ENCODE assay signal across 11 cellular contexts in the genomic region with DNA sequence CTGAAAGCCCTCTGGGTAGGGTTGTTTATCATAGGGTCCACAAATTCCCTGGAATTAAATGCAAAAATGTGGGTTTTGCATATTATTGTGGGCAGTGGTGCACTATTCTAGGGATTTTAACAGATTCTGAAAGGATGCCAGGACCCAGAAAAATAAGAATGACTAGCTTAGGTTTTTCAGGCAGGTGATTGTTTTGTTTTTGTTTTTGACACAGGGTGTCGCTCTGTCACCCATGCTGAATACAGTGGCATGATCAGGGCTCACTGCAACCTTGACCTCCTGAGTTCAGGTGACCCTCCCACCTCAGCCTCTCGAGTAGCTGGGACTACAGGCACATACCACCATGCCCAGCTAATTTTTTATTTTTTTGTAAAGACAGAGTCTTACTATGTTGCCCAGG. TPM values are rescaled to one million over a fixed set of nuclear protein-coding genes. Genes with fewer than 3 reads are reported as not detected.
DNase-seq lines count a peak whose midpoint lies in the region; ATAC-seq and TF ChIP-seq lines count a peak whose summit lies in the region.
"Had no signal": no experiment of that assay in that cellular context is flagged by ENCODE, and none has a peak within 500 bp of the region (broad histone marks: within the 10 kb centered on the region; RNA-seq: fewer than 3 reads in every experiment).

No MANE protein-coding gene starts in this region.

- 75% methylated on average over 2 of the region's 2 CpGs for WGBS in smooth muscle cell (ENCODE audit: low lambda C conversion rate)

- H3K9me2 ChIP-seq in GM23338 (ENCODE audit: insufficient read depth) = no peaks in the 10 kb centered on the region

- H3K36me3 Mint-ChIP-seq in GM23338 (ENCODE audit: low read depth) = peaks cover 18% of the 10 kb centered on the region
- H3K36me3 Mint-ChIP-seq in activated T-helper 1 cell treated with anti-CD3 and anti-CD28 coated beads, Interleukin-12 subunit alpha, Interleukin-12 subunit beta, Interleukin-2, Interleukin-4 antibody, amounts not matched to agents 30 ng/mL and 10 ng/mL and 1 ng/mL, durations not matched to agents 14 hours and 24 hours and 36 hours (ENCODE audit: low read depth) = peaks cover 6% of the 10 kb centered on the region

- intact Hi-C loops in activated T-helper 1 cell treated with anti-CD3 and anti-CD28 coated beads, Interleukin-12 subunit alpha, Interleukin-12 subunit beta, Interleukin-2, Interleukin-4 antibody, amounts not matched to agents 30 ng/mL and 10 ng/mL and 1 ng/mL, durations not matched to agents 14 hours and 24 hours and 36 hours (cut with micrococcal nuclease) = no loop called here
- intact Hi-C loops in left ventricle myocardium inferior (cut with micrococcal nuclease) = no loop called here
- intact Hi-C loops in left ventricle myocardium superior (cut with micrococcal nuclease) = no loop called here

- H3K79me2 ChIP-seq in GM23338 (replicated peaks; ENCODE audit: insufficient read depth) = no peaks in the 10 kb centered on the region
- H3K79me2 ChIP-seq in smooth muscle cell (ENCODE audit: low read depth) = no peaks in the 10 kb centered on the region

- H3K4me2 ChIP-seq in GM23338 = no peak overlapping the region
- H3K4me2 ChIP-seq in smooth muscle cell = peak overlapping the region; percentile 14

- peak overlapping the region; percentile 42; the same call in 1 of the 2 replicates for H3K27ac ChIP-seq in GM23338 (ENCODE audit: low read depth)
- H3K27ac ChIP-seq in angular gyrus (ENCODE audit: low read depth, low read length) = peak overlapping the region; percentile 29
- peak overlapping the region; percentile 65 for H3K27ac ChIP-seq in layer of hippocampus (ENCODE audit: low read depth, low read length)
- H3K27ac ChIP-seq in smooth muscle cell (ENCODE audit: low read depth) = peak overlapping the region; percentile 87
- H3K27ac ChIP-seq in left ventricle myocardium inferior (replicated peaks) = no peak overlapping the region

- no peak overlapping the region for H3K4me3 ChIP-seq in GM23338
- H3K4me3 ChIP-seq in smooth muscle cell = no peak overlapping the region
- H3K4me3 ChIP-seq in left ventricle myocardium inferior = no peak overlapping the region
- H3K4me3 ChIP-seq: mucosa of descending colon had no signal

- ATAC-seq in GM23338 (no peak), left ventricle myocardium superior (no peak)
- ATAC-seq: stimulated activated naive CD8-positive, alpha-beta T cell treated with anti-CD3 and anti-CD28 coated beads, Interleukin-15, amount 100 ng/mL, for 72 hours had no signal

- H3K9me3 ChIP-seq in smooth muscle cell (replicated peaks; ENCODE audit: low read depth) = no peaks in the 10 kb centered on the region
- H3K9me3 ChIP-seq in left ventricle myocardium inferior (replicated peaks) = no peaks in the 10 kb centered on the region
- H3K9me3 ChIP-seq: mucosa of descending colon had no signal

- TF ChIP-seq CTCF in GM23338 (conservative IDR thresholded peaks at IDR 0.05; ENCODE audit: low read depth in 2 of 2) (peak in 1 of 2 experiments; percentile 38; a peak in 2 of 4 replicates), smooth muscle cell (IDR thresholded peaks at IDR 0.05; ENCODE audit: borderline replicate concordance, insufficient read depth, poor library complexity, severe bottlenecking) (no peak), left ventricle myocardium inferior (IDR thresholded peaks at IDR 0.05; ENCODE audit: borderline replicate concordance) (no peak)

- DNase-seq in GM23338 (ENCODE audit: low spot score) (no peak), smooth muscle cell (lab: John Stamatoyannopoulos, UW; ENCODE audit: unreplicated experiment) (no peak), D341Med (ENCODE audit: low spot score) (no peak), left ventricle myocardium inferior (no peak), left ventricle myocardium superior (no peak)
- DNase-seq in activated T-helper 1 cell treated with anti-CD3 and anti-CD28 coated beads, Interleukin-12 subunit alpha, Interleukin-12 subunit beta, Interleukin-2, Interleukin-4 antibody, amounts not matched to agents 30 ng/mL and 10 ng/mL and 1 ng/mL, durations not matched to agents 14 hours and 24 hours and 36 hours (ENCODE audit: low spot score) = no peak
- DNase-seq: KG1; mucosa of descending colon; stimulated activated naive CD8-positive, alpha-beta T cell treated with anti-CD3 and anti-CD28 coated beads, Interleukin-15, amount 100 ng/mL, for 72 hours had no signal

- H3K36me3 ChIP-seq in GM23338 (ENCODE audit: insufficient read depth) (peaks cover 4% of the 10 kb centered on the region; the same call in 1 of the 2 replicates), smooth muscle cell (ENCODE audit: low read depth) (no peaks in the 10 kb centered on the region), left ventricle myocardium inferior (no peaks in the 10 kb centered on the region)

- H3K4me1 Mint-ChIP-seq in GM23338 = peaks cover 26% of the 10 kb centered on the region
- peaks cover 64% of the 10 kb centered on the region for H3K4me1 Mint-ChIP-seq in activated T-helper 1 cell treated with anti-CD3 and anti-CD28 coated beads, Interleukin-12 subunit alpha, Interleukin-12 subunit beta, Interleukin-2, Interleukin-4 antibody, amounts not matched to agents 30 ng/mL and 10 ng/mL and 1 ng/mL, durations not matched to agents 14 hours and 24 hours and 36 hours (ENCODE audit: low read depth)

- H3K27me3 ChIP-seq in GM23338 (ENCODE audit: insufficient read depth) (no peaks in the 10 kb centered on the region), layer of hippocampus (ENCODE audit: control insufficient read depth, insufficient read depth, low read length) (no peaks in the 10 kb centered on the region), smooth muscle cell (ENCODE audit: low read depth) (no peaks in the 10 kb centered on the region), left ventricle myocardium inferior (ENCODE audit: low read depth) (no peaks in the 10 kb centered on the region)

- peak overlapping the region; percentile 18; the same call in 1 of the 2 replicates for H3K27ac Mint-ChIP-seq in GM23338
- H3K27ac Mint-ChIP-seq in activated T-helper 1 cell treated with anti-CD3 and anti-CD28 coated beads, Interleukin-12 subunit alpha, Interleukin-12 subunit beta, Interleukin-2, Interleukin-4 antibody, amounts not matched to agents 30 ng/mL and 10 ng/mL and 1 ng/mL, durations not matched to agents 14 hours and 24 hours and 36 hours = no peak overlapping the region
- H3K27ac Mint-ChIP-seq: stimulated activated naive CD8-positive, alpha-beta T cell treated with anti-CD3 and anti-CD28 coated beads, Interleukin-15, amount 100 ng/mL, for 72 hours had no signal

- no peaks in the 10 kb centered on the region for H3K27me3 Mint-ChIP-seq in GM23338 (ENCODE audit: insufficient read depth, low read depth, poor library complexity)
- peaks cover 9% of the 10 kb centered on the region for H3K27me3 Mint-ChIP-seq in activated T-helper 1 cell treated with anti-CD3 and anti-CD28 coated beads, Interleukin-12 subunit alpha, Interleukin-12 subunit beta, Interleukin-2, Interleukin-4 antibody, amounts not matched to agents 30 ng/mL and 10 ng/mL and 1 ng/mL, durations not matched to agents 14 hours and 24 hours and 36 hours (ENCODE audit: insufficient read depth)
- H3K27me3 Mint-ChIP-seq: stimulated activated naive CD8-positive, alpha-beta T cell treated with anti-CD3 and anti-CD28 coated beads, Interleukin-15, amount 100 ng/mL, for 72 hours had no signal

- H3F3A ChIP-seq in GM23338 (replicated peaks; ENCODE audit: low read depth) = 0 out of 2 replicates have a peak, but pooled peaks cover 2% of the 10 kb centered on the region
- peaks cover 24% of the 10 kb centered on the region for H3F3A ChIP-seq in smooth muscle cell (ENCODE audit: low read depth)

- H2AFZ ChIP-seq in GM23338 (no peak overlapping the region), smooth muscle cell (ENCODE audit: low read depth) (no peak overlapping the region)

- peak overlapping the region; percentile 31 for H3K9ac ChIP-seq in smooth muscle cell (ENCODE audit: low read depth)

- no peaks in the 10 kb centered on the region for H3K9me3 Mint-ChIP-seq in GM23338
- H3K9me3 Mint-ChIP-seq in activated T-helper 1 cell treated with anti-CD3 and anti-CD28 coated beads, Interleukin-12 subunit alpha, Interleukin-12 subunit beta, Interleukin-2, Interleukin-4 antibody, amounts not matched to agents 30 ng/mL and 10 ng/mL and 1 ng/mL, durations not matched to agents 14 hours and 24 hours and 36 hours = no peaks in the 10 kb centered on the region
- H3K9me3 Mint-ChIP-seq: stimulated activated naive CD8-positive, alpha-beta T cell treated with anti-CD3 and anti-CD28 coated beads, Interleukin-15, amount 100 ng/mL, for 72 hours had no signal

- H4K20me1 ChIP-seq in GM23338 (replicated peaks; ENCODE audit: insufficient read depth) (no peaks in the 10 kb centered on the region; the same call in 1 of the 2 replicates), smooth muscle cell (ENCODE audit: low read depth) (no peaks in the 10 kb centered on the region)

- H3K4me1 ChIP-seq in GM23338 (ENCODE audit: insufficient read depth) (peaks cover 12% of the 10 kb centered on the region; the same call in 1 of the 2 replicates), smooth muscle cell (ENCODE audit: low read depth) (peaks cover 23% of the 10 kb centered on the region), left ventricle myocardium inferior (peaks cover 15% of the 10 kb centered on the region)

- no peak overlapping the region for H3K4me3 Mint-ChIP-seq in GM23338
- no peak overlapping the region for H3K4me3 Mint-ChIP-seq in activated T-helper 1 cell treated with anti-CD3 and anti-CD28 coated beads, Interleukin-12 subunit alpha, Interleukin-12 subunit beta, Interleukin-2, Interleukin-4 antibody, amounts not matched to agents 30 ng/mL and 10 ng/mL and 1 ng/mL, durations not matched to agents 14 hours and 24 hours and 36 hours
- H3K4me3 Mint-ChIP-seq: stimulated activated naive CD8-positive, alpha-beta T cell treated with anti-CD3 and anti-CD28 coated beads, Interleukin-15, amount 100 ng/mL, for 72 hours had no signal

RNA-seq across cellular contexts. Expression of a gene that starts 19.2 kb away (rescaled TPM):
- 18.6 and 20.2 TPM in 2 replicates for total RNA-seq in GM23338 (2014; rRNA removed; shearing (Covaris generic))
- polyA plus RNA-seq in GM23338 (2016; fragmentation: Nextera tagmentation; extraction: Ambion mirVana) = 8.1 and 8.6 TPM in 2 replicates
- 38.5 and 55.6 TPM in 2 replicates for total RNA-seq in smooth muscle cell
- polyA plus RNA-seq in smooth muscle cell = 7.8 and 31.2 TPM in 2 replicates
- 11.9 and 12.4 TPM in 2 replicates for total RNA-seq in activated T-helper 1 cell treated with anti-CD3 and anti-CD28 coated beads, Interleukin-12 subunit alpha, Interleukin-12 subunit beta, Interleukin-2, Interleukin-4 antibody, amounts not matched to agents 30 ng/mL and 10 ng/mL and 1 ng/mL, durations not matched to agents 14 hours and 24 hours and 36 hours
- 0.60 TPM for total RNA-seq in left ventricle myocardium inferior
- 0.77 TPM for total RNA-seq in left ventricle myocardium superior

RNA-seq across cellular contexts. Expression of a gene that starts 25.5 kb away (rescaled TPM):
- total RNA-seq in GM23338 (2014; rRNA removed; shearing (Covaris generic)) = not detected in 2 replicates
- not detected in 2 replicates for polyA plus RNA-seq in GM23338 (2016; fragmentation: Nextera tagmentation; extraction: Ambion mirVana)
- total RNA-seq in smooth muscle cell = not detected in 2 replicates
- not detected in 2 replicates for polyA plus RNA-seq in smooth muscle cell
- not detected in 2 replicates for total RNA-seq in activated T-helper 1 cell treated with anti-CD3 and anti-CD28 coated beads, Interleukin-12 subunit alpha, Interleukin-12 subunit beta, Interleukin-2, Interleukin-4 antibody, amounts not matched to agents 30 ng/mL and 10 ng/mL and 1 ng/mL, durations not matched to agents 14 hours and 24 hours and 36 hours
- total RNA-seq in left ventricle myocardium inferior = not detected
- not detected for total RNA-seq in left ventricle myocardium superior
- total RNA-seq: mucosa of descending colon had no signal

RNA-seq across cellular contexts. Expression of a gene that starts 48.0 kb away (rescaled TPM):
- 0.23 TPM in 1 of 2 replicates, not detected in the other for total RNA-seq in GM23338 (2014; rRNA removed; shearing (Covaris generic))
- polyA plus RNA-seq in GM23338 (2016; fragmentation: Nextera tagmentation; extraction: Ambion mirVana) (0.17 TPM in 1 of 2 replicates, not detected in the other), smooth muscle cell (not detected in 2 replicates)
- total RNA-seq in smooth muscle cell (not detected in 2 replicates), left ventricle myocardium inferior (1.6 TPM), left ventricle myocardium superior (1.7 TPM)
- total RNA-seq in activated T-helper 1 cell treated with anti-CD3 and anti-CD28 coated beads, Interleukin-12 subunit alpha, Interleukin-12 subunit beta, Interleukin-2, Interleukin-4 antibody, amounts not matched to agents 30 ng/mL and 10 ng/mL and 1 ng/mL, durations not matched to agents 14 hours and 24 hours and 36 hours = 40.9 and 43.3 TPM in 2 replicates

RNA-seq across cellular contexts. Expression of a gene that starts 52.6 kb away (rescaled TPM):
- 9.2 and 20.3 TPM in 2 replicates for total RNA-seq in GM23338 (2014; rRNA removed; shearing (Covaris generic))
- polyA plus RNA-seq in GM23338 (2016; fragmentation: Nextera tagmentation; extraction: Ambion mirVana) (4.6 and 7.6 TPM in 2 replicates), smooth muscle cell (1.00 and 1.3 TPM in 2 replicates)
- total RNA-seq in smooth muscle cell (2.2 and 5.2 TPM in 2 replicates), left ventricle myocardium inferior (0.14 TPM), left ventricle myocardium superior (0.32 TPM)
- 2.4 and 2.6 TPM in 2 replicates for total RNA-seq in activated T-helper 1 cell treated with anti-CD3 and anti-CD28 coated beads, Interleukin-12 subunit alpha, Interleukin-12 subunit beta, Interleukin-2, Interleukin-4 antibody, amounts not matched to agents 30 ng/mL and 10 ng/mL and 1 ng/mL, durations not matched to agents 14 hours and 24 hours and 36 hours

Comparison
In these comparisons a context has a peak if more than half of its experiments do, and no peak if none do; other contexts are left out.
1. RNA of a gene that starts 48.0 kb away (total RNA-seq): 40.9 to 43.3 TPM in activated T-helper 1 cell treated with anti-CD3 and anti-CD28 coated beads, Interleukin-12 subunit alpha, Interleukin-12 subunit beta, Interleukin-2, Interleukin-4 antibody, amounts not matched to agents 30 ng/mL and 10 ng/mL and 1 ng/mL, durations not matched to agents 14 hours and 24 hours and 36 hours; 1.7 TPM in left ventricle myocardium superior (single experiment), 1.6 TPM in left ventricle myocardium inferior (single experiment), 0.23 TPM in GM23338 and not detected in smooth muscle cell; every median in the first group is over 10 times any median in the second.